ENCODE assay signal across 9 cellular contexts in genomic region chr17:77421635-77421982, GRCh38.
DNase-seq lines count a peak whose midpoint lies in the region; ATAC-seq, FAIRE-seq and TF ChIP-seq lines count a peak whose summit lies in the region.
"Had no signal": no experiment of that assay in that cellular context is flagged by ENCODE, and none has a peak within 500 bp of the region (broad histone marks: within the 10 kb centered on the region; RNA-seq: fewer than 3 reads in every experiment).

No MANE protein-coding gene starts in this region.

- peaks cover 0 to 2% (median 0%) of the 10 kb centered on the region in 3 donors for H3K36me3 ChIP-seq in skeletal muscle tissue (ENCODE audit: control insufficient read depth in 3 of 3, insufficient read depth in 3 of 3, low read length in 3 of 3)

- peak; percentile 35 for FAIRE-seq in GM18507 (lab: Jason Lieb, UNC)

- H3K9me3 ChIP-seq in skeletal muscle tissue (ENCODE audit: control insufficient read depth in 3 of 3, low read length in 3 of 3): no peaks in the 10 kb centered on the region

- POLR2A ChIA-PET in T-cell (lab: Charles Lee): no interaction called here

- H3K4me3 Mint-ChIP-seq in T-cell (peak overlapping the region; percentile 62 to 81 (median 73)), glutamatergic neuron (ENCODE audit: unreplicated experiment) (peak overlapping the region; percentile 76)

- no peaks in the 10 kb centered on the region for H3K27me3 Mint-ChIP-seq in T-cell
- peaks cover 11% of the 10 kb centered on the region for H3K27me3 Mint-ChIP-seq in glutamatergic neuron (ENCODE audit: unreplicated experiment)

- H3K4me1 Mint-ChIP-seq in T-cell: peaks cover 56 to 70% (median 66%) of the 10 kb centered on the region in 3 donors
- H3K4me1 Mint-ChIP-seq in glutamatergic neuron (ENCODE audit: low read depth, unreplicated experiment): peaks cover 38% of the 10 kb centered on the region

- H3K4me1 ChIP-seq in skeletal muscle tissue (ENCODE audit: control insufficient read depth in 3 of 3, insufficient read depth in 3 of 3, low read length in 3 of 3): peaks cover 64 to 72% (median 71%) of the 10 kb centered on the region in 3 donors

- H3K4me3 ChIP-seq in skeletal muscle tissue (ENCODE audit: low read length in 3 of 3): peak overlapping the region; percentile 29 to 63 (median 57)
- H3K4me3 ChIP-seq: GM23248 had no signal

- peak overlapping the region; percentile 96 for H3K27ac ChIP-seq in skeletal muscle tissue (ENCODE audit: low read depth, low read length)
- H3K27ac ChIP-seq: GM23248 had no signal

- no peaks in the 10 kb centered on the region for H3K9me3 Mint-ChIP-seq in T-cell
- H3K9me3 Mint-ChIP-seq in glutamatergic neuron (ENCODE audit: unreplicated experiment): peaks cover 15% of the 10 kb centered on the region

- no peaks in the 10 kb centered on the region for H3K27me3 ChIP-seq in skeletal muscle tissue (ENCODE audit: control insufficient read depth in 3 of 3, insufficient read depth in 3 of 3, low read length in 3 of 3)

- CTCF ChIA-PET in T-cell (lab: Charles Lee): interaction anchor here in 1 of 2 donors (0.6 to 2.3 kb wide), 4 partner anchors 8 to 89 kb away, joined by 3 to 12 read pairs (median 3); no protein-coding TSS in a partner anchor

- no peak for TF ChIP-seq CTCF in glutamatergic neuron (IDR thresholded peaks at IDR 0.05; ENCODE audit: partially characterized antibody, unreplicated experiment)

- no peak for DNase-seq in GM18507 (ENCODE audit: extremely low spot score, insufficient read length, low read depth)
- DNase-seq in T-cell: no peak
- DNase-seq in glutamatergic neuron: no peak
- no peak for DNase-seq in NCI-H345 (lab: John Stamatoyannopoulos, UW)
- no peak for DNase-seq in NK-92 (lab: John Stamatoyannopoulos, UW; ENCODE audit: unreplicated experiment)

- H3K9ac ChIP-seq in skeletal muscle tissue (ENCODE audit: low read depth in 1 of 3, low read length in 3 of 3): peak overlapping the region; percentile 54 to 69 (median 56)
- H3K9ac ChIP-seq: GM23248 had no signal

- H3K27ac Mint-ChIP-seq in T-cell (peak overlapping the region; percentile 94 to 95), glutamatergic neuron (ENCODE audit: unreplicated experiment) (peak overlapping the region; percentile 92)

- ATAC-seq in T-cell (replicated peaks in 1 of 4) (peak; percentile 13 to 43 (median 21)), GM21786 (IDR thresholded peaks at IDR 0.05; ENCODE audit: unreplicated experiment) (no peak), HG02798 (IDR thresholded peaks at IDR 0.05; ENCODE audit: poor library complexity, unreplicated experiment) (no peak)

- no peaks in the 10 kb centered on the region for H3K36me3 Mint-ChIP-seq in T-cell
- H3K36me3 Mint-ChIP-seq in glutamatergic neuron (ENCODE audit: unreplicated experiment): no peaks in the 10 kb centered on the region

Comparison
In these comparisons a context has a peak if more than half of its experiments do, and no peak if none do; other contexts are left out.
1. ATAC-seq: peak in T-cell (4 of 4); none in GM21786 (single experiment) and HG02798 (single experiment).